ENCODE assay signal across 8 cellular contexts in genomic region chr5:87076411-87076810, GRCh38.
"Had no signal": no experiment of that assay in that cellular context is flagged by ENCODE, and none has a peak within 500 bp of the region (broad histone marks: within the 10 kb centered on the region; RNA-seq: fewer than 3 reads in every experiment).

No MANE protein-coding gene starts in this region.

- DNase-seq: GOT3, H7, H9, HFFc6 had no signal

- H3K4me3 ChIP-seq: GM23248, GM23338, HAP-1 had no signal

- H3K4me1 ChIP-seq: HAP-1 had no signal

- H3K27ac ChIP-seq: GM23248 had no signal

- H3K4me3 Mint-ChIP-seq: GM23338, H9, HFFc6 had no signal

- H3K9me3 ChIP-seq: HAP-1 had no signal

- ATAC-seq: GM23338, HCT116 had no signal

- H3K9ac ChIP-seq: GM23248 had no signal

- H3K4me2 ChIP-seq: GM23338 had no signal

- H2AFZ ChIP-seq: GM23248, GM23338 had no signal

- H3K27ac Mint-ChIP-seq: GM23338, H9, HFFc6 had no signal

- H3K4me1 Mint-ChIP-seq: GM23338 had no signal

- H3K9me3 Mint-ChIP-seq: GM23338, H9, HFFc6 had no signal

- H3K36me3 ChIP-seq: HAP-1 had no signal
